In the genomic region with DNA sequence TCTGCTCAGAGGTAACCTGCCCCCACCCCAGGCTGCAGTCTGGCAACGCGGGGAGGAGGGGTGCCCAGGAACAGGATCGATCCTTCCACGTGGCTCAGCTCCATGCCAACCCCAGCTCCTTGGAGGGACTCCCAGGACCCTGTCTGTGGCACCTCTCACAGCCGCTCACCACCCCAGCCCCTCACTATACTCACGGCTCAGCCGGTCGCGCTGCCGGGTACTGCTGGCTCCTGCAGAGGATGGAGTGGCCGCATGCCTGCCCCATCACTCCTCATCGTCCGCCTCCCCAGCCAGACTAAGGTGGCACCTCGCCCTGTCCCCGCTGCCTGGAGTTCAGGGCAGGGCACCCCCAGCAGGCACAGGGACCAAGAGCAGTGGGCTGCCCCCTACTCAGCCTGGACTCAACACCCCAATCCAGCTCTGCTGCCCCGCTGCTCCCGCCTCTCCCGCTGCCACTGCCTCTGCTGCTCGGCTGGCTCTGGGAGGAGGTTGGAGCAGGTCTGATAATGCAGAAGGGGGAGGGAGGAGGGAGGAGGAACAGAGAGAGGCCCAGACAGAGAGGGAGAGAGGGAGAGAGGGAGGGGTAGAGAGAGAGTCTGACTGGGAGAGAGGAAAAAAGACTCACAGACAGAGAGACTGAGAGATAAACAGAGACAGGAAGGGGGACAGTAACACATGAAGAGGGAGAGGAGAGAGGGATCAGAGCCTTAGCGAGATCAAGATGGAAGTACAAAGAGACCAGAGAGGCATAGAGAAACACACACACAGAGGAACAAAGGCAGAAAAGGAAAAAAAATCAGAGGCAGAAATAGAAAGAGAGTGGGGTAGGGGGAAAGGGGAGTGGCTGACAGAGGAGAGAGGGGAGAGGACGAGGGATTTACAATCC, we compare ENCODE assay signal across 10 cellular contexts. TPM values are rescaled to one million over a fixed set of nuclear protein-coding genes. Genes with fewer than 3 reads are reported as not detected.
DNase-seq lines count a peak whose midpoint lies in the region; ATAC-seq and TF ChIP-seq lines count a peak whose summit lies in the region.
"Had no signal": no experiment of that assay in that cellular context is flagged by ENCODE, and none has a peak within 500 bp of the region (broad histone marks: within the 10 kb centered on the region; RNA-seq: fewer than 3 reads in every experiment).

A gene (minus strand): TSS at position 480 of the 886 bp plus-strand sequence. CDS start 215 bp downstream, at position 265.

- no peaks in the 10 kb centered on the region for H4K20me1 ChIP-seq in H9 (ENCODE audit: control insufficient read depth, insufficient read depth, insufficient read length)

- H2BK120ac ChIP-seq in H9 (ENCODE audit: low read depth, low read length, poor library complexity, severe bottlenecking): no peak within 1 kb of the TSS

- no CpG with 5 or more reads among the region's 21 CpGs for WGBS in H9 (ENCODE audit: extremely low coverage, insufficient read length, low lambda C conversion rate)

- peaks cover 46 to 66% of the 10 kb centered on the region in 2 experiments for H3K4me1 Mint-ChIP-seq in H9
- no peaks in the 10 kb centered on the region for H3K4me1 Mint-ChIP-seq in activated naive CD4-positive, alpha-beta T cell treated with anti-CD3 and anti-CD28 coated beads for 36 hours (ENCODE audit: low read depth)

- no peak within 1 kb of the TSS for H3T11ph ChIP-seq in H9 (ENCODE audit: low read length)

- H3K4me2 ChIP-seq in H9 (ENCODE audit: insufficient read depth, insufficient read length, low read length): peak within 1 kb of the TSS; percentile 20

- intact Hi-C loops in left ventricle myocardium superior (cut with micrococcal nuclease): no loop called here
- intact Hi-C loops in activated naive CD4-positive, alpha-beta T cell treated with anti-CD3 and anti-CD28 coated beads for 36 hours (cut with micrococcal nuclease): no loop called here

- H3K27me3 Mint-ChIP-seq in H9 (ENCODE audit: low read depth): peaks cover 86% of the 10 kb centered on the region
- H3K27me3 Mint-ChIP-seq in activated naive CD4-positive, alpha-beta T cell treated with anti-CD3 and anti-CD28 coated beads for 36 hours (ENCODE audit: low read depth): peaks cover 54% of the 10 kb centered on the region

- no peak within 1 kb of the TSS for H3K56ac ChIP-seq in H9 (ENCODE audit: insufficient read length, low read depth, low read length)

- H3K9ac ChIP-seq in H9 (ENCODE audit: extremely low read depth, insufficient read length, low read length): no peak within 1 kb of the TSS

- no peak within 1 kb of the TSS for H3K18ac ChIP-seq in H9 (ENCODE audit: insufficient read length, low read depth, low read length)

- no peak within 1 kb of the TSS for H2BK15ac ChIP-seq in H9 (ENCODE audit: low read depth, low read length)

- H3K4me1 ChIP-seq in H9 (ENCODE audit: insufficient read depth, low read length): peaks cover 4% of the 10 kb centered on the region; the same call in 1 of the 2 replicates

- H2BK12ac ChIP-seq in H9 (ENCODE audit: insufficient read length, low read depth, low read length): no peak within 1 kb of the TSS

- ATAC-seq in SK-N-SH treated with all-trans-retinoic acid at 6 μM for 48 hours: peak; percentile 47
- ATAC-seq in left ventricle myocardium superior: no peak
- ATAC-seq in GM19455 (IDR thresholded peaks at IDR 0.05; ENCODE audit: unreplicated experiment): no peak
- ATAC-seq: mucosa of descending colon had no signal

- peak; percentile 67 for DNase-seq in H9
- no peak for DNase-seq in left ventricle myocardium superior
- peak; percentile 69 for DNase-seq in retina
- DNase-seq in DMS114 treated with DMSO at 0.1 percent for 48 hours (lab: John Stamatoyannopoulos, UW; ENCODE audit: unreplicated experiment): no peak
- DNase-seq in activated naive CD4-positive, alpha-beta T cell treated with anti-CD3 and anti-CD28 coated beads for 36 hours: no peak
- DNase-seq in KG1 (lab: John Stamatoyannopoulos, UW): no peak
- DNase-seq: activated naive CD8-positive, alpha-beta T cell treated with anti-CD3 and anti-CD28 coated beads for 36 hours; mucosa of descending colon had no signal

- H2BK5ac ChIP-seq in H9 (ENCODE audit: insufficient read length, low read length): no peak within 1 kb of the TSS

- H4K91ac ChIP-seq in H9 (ENCODE audit: insufficient read length, low read depth, low read length): no peak within 1 kb of the TSS

- H3K79me2 ChIP-seq in H9 (ENCODE audit: insufficient read depth, low read length): no peaks in the 10 kb centered on the region

- H4K5ac ChIP-seq in H9 (ENCODE audit: insufficient read length, low read depth, low read length): no peak within 1 kb of the TSS

- H3K23ac ChIP-seq in H9 (ENCODE audit: insufficient read length, low read depth, low read length): no peak within 1 kb of the TSS

- no peak for TF ChIP-seq CTCF in H9 (conservative IDR thresholded peaks at IDR 0.05)

- peak within 1 kb of the TSS; percentile 47 to 81 for H3K4me3 Mint-ChIP-seq in H9
- H3K4me3 Mint-ChIP-seq in activated naive CD4-positive, alpha-beta T cell treated with anti-CD3 and anti-CD28 coated beads for 36 hours: no peak within 1 kb of the TSS
- H3K4me3 Mint-ChIP-seq: activated naive CD8-positive, alpha-beta T cell treated with anti-CD3 and anti-CD28 coated beads for 36 hours had no signal

- no peak within 1 kb of the TSS for H3K27ac ChIP-seq in H9 (ENCODE audit: insufficient read length, low read depth, low read length)

- no peak within 1 kb of the TSS for H2AK5ac ChIP-seq in H9 (ENCODE audit: insufficient read length, low read length)

- peaks cover 4% of the 10 kb centered on the region; the same call in 1 of the 2 replicates for H3K27me3 ChIP-seq in H9 (ENCODE audit: insufficient read depth, low read length)

- H3K36me3 Mint-ChIP-seq in H9 (ENCODE audit: insufficient read depth in 1 of 3, low read depth in 3 of 3): no peaks in the 10 kb centered on the region
- no peaks in the 10 kb centered on the region for H3K36me3 Mint-ChIP-seq in activated naive CD4-positive, alpha-beta T cell treated with anti-CD3 and anti-CD28 coated beads for 36 hours (ENCODE audit: low read depth)
- H3K36me3 Mint-ChIP-seq: activated naive CD8-positive, alpha-beta T cell treated with anti-CD3 and anti-CD28 coated beads for 36 hours had no signal

- no peak within 1 kb of the TSS; a peak in 1 of 7 replicates for H3K27ac Mint-ChIP-seq in H9
- no peak within 1 kb of the TSS for H3K27ac Mint-ChIP-seq in activated naive CD4-positive, alpha-beta T cell treated with anti-CD3 and anti-CD28 coated beads for 36 hours
- H3K27ac Mint-ChIP-seq: activated naive CD8-positive, alpha-beta T cell treated with anti-CD3 and anti-CD28 coated beads for 36 hours had no signal

- H3K9me3 Mint-ChIP-seq in H9: no peaks in the 10 kb centered on the region; a peak in 1 of 5 replicates
- H3K9me3 Mint-ChIP-seq in activated naive CD4-positive, alpha-beta T cell treated with anti-CD3 and anti-CD28 coated beads for 36 hours: no peaks in the 10 kb centered on the region
- H3K9me3 Mint-ChIP-seq: activated naive CD8-positive, alpha-beta T cell treated with anti-CD3 and anti-CD28 coated beads for 36 hours had no signal

- CTCF ChIA-PET in activated naive CD4-positive, alpha-beta T cell treated with anti-CD3 and anti-CD28 coated beads for 36 hours (lab: Charles Lee): no interaction called here

- H3K9me3 ChIP-seq in H9 (ENCODE audit: control insufficient read depth, low read depth, low read length): no peaks in the 10 kb centered on the region
- H3K9me3 ChIP-seq: mucosa of descending colon had no signal

- H3K14ac ChIP-seq in H9 (ENCODE audit: insufficient read depth, low read length): no peak within 1 kb of the TSS

- H3K4ac ChIP-seq in H9 (ENCODE audit: low read depth, low read length): no peak within 1 kb of the TSS

- no peak within 1 kb of the TSS for H2AFZ ChIP-seq in H9 (ENCODE audit: low read length)

- no peak within 1 kb of the TSS for H2BK20ac ChIP-seq in H9 (ENCODE audit: low read depth, low read length, poor library complexity, severe bottlenecking)

- peaks cover 8% of the 10 kb centered on the region for H3K23me2 ChIP-seq in H9 (ENCODE audit: insufficient read length, low read depth, low read length, poor library complexity, severe bottlenecking)

- H4K8ac ChIP-seq in H9 (replicated peaks; ENCODE audit: insufficient read length, low read depth, low read length): no peak within 1 kb of the TSS

- H3K79me1 ChIP-seq in H9 (ENCODE audit: insufficient read depth, low read depth, low read length, poor library complexity, severe bottlenecking): no peaks in the 10 kb centered on the region

TF ChIP-seq in SK-N-SH treated with all-trans-retinoic acid at 6 μM for 48 hours, 23 proteins besides CTCF, POLR2A, EP300 and RAD21:
- TF ChIP-seq ZNF70 (CRISPR knock-in tag; IDR thresholded peaks at IDR 0.05) (peak; percentile 26; the same call in 1 of the 2 replicates), PPARA (CRISPR knock-in tag; IDR thresholded peaks at IDR 0.05; ENCODE audit: borderline replicate concordance) (no peak)

RNA-seq across cellular contexts. Expression of the gene that starts here (rescaled TPM):
- total RNA-seq in H9 (2021) (3.4 and 4.3 TPM in 2 replicates), left ventricle myocardium superior (30.0 TPM)
- 1 to 10 TPM in 1 of 2 experiments, under 1 TPM in 1; 0.69 to 1.1 TPM for total RNA-seq in activated naive CD4-positive, alpha-beta T cell treated with anti-CD3 and anti-CD28 coated beads for 36 hours

Comparison
In these comparisons a context has a peak if more than half of its experiments do, and no peak if none do; other contexts are left out.
1. DNase-seq: peak in H9 (single experiment) and retina (single experiment); none in left ventricle myocardium superior (single experiment), DMS114 treated with DMSO at 0.1 percent for 48 hours (single experiment), activated naive CD4-positive, alpha-beta T cell treated with anti-CD3 and anti-CD28 coated beads for 36 hours (single experiment) and KG1 (single experiment).